Comparison of ENCODE assay signal across 8 cellular contexts in the genomic region with DNA sequence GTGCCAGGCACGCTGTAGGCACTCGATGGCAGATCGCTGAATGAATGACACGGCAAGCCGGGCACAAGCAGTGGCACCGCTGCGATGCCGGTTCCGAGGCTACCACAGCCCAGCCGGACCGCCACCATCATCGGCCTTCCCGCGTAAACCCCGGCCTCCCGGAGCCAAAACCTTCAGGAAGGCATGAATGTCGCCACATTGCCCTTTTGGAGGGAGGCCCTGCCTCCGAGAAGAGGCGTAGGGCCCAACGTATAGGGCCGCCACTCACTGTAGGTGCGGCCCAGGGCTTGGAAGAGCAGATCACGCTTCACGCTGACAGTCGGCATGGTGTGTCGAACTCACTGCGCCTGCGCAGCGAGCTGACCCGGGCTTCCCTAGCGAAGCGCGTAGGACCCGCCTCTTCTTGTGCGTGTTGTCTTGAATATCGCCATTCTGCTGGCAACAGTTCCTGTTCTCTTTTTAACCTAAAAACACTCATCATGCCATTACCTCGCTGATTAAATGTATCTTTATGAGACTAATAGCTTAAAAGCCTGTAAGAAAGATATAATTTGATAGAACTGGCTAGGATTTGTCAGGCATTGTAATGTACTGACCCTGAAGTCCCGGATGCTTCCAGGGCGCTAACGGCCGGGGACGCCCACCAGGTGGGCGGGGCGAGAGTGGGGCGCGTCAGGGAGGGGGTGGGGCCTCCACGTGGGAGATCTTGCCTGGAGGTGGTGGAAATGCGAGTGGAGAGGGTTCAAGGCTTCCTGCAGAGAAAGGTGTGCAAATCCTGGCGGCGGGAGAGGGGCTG. TPM values are rescaled to one million over a fixed set of nuclear protein-coding genes. Genes with fewer than 3 reads are reported as not detected.
A peak's percentile ranks its signal among the peaks of the same experiment; 100 is the strongest.
DNase-seq lines count a peak whose midpoint lies in the region; ATAC-seq and TF ChIP-seq lines count a peak whose summit lies in the region.

A gene (minus strand): TSS at position 345 of the 796 bp plus-strand sequence. CDS start 19 bp downstream, at position 326.

- peaks cover 8% of the 10 kb centered on the region for H3K4me1 Mint-ChIP-seq in progenitor cell of endocrine pancreas (ENCODE audit: low read depth)

- no peaks in the 10 kb centered on the region for H3K36me3 Mint-ChIP-seq in progenitor cell of endocrine pancreas (ENCODE audit: insufficient read depth)

- H3K9me3 Mint-ChIP-seq in progenitor cell of endocrine pancreas (ENCODE audit: low read depth), result no peaks in the 10 kb centered on the region

- no peak for TF ChIP-seq CTCF in GM13976 (IDR thresholded peaks at IDR 0.05; ENCODE audit: borderline replicate concordance, control extremely low read depth, extremely low read depth, insufficient read depth, missing control alignments)
- no peak for TF ChIP-seq CTCF in progenitor cell of endocrine pancreas (IDR thresholded peaks at IDR 0.05; ENCODE audit: unreplicated experiment)

- ATAC-seq in HG02870 (IDR thresholded peaks at IDR 0.05; ENCODE audit: unreplicated experiment), result peak; percentile 81
- peak; percentile 99 for ATAC-seq in left cardiac atrium

- no peaks in the 10 kb centered on the region for H3K27me3 Mint-ChIP-seq in progenitor cell of endocrine pancreas

- peak within 1 kb of the TSS; percentile 91 for H3K4me3 Mint-ChIP-seq in progenitor cell of endocrine pancreas (ENCODE audit: low read depth)

- H3K27ac Mint-ChIP-seq in progenitor cell of endocrine pancreas, result peak within 1 kb of the TSS; percentile 100

- DNase-seq in GM13976 (ENCODE audit: low spot score) (peak; percentile 94), NCI-H146 treated with DMSO at 0.1 percent for 48 hours (lab: John Stamatoyannopoulos, UW; ENCODE audit: unreplicated experiment) (peak; percentile 93), amniotic epithelial cell (ENCODE audit: low read depth) (peak; percentile 92), left cardiac atrium (peak; percentile 98), progenitor cell of endocrine pancreas (ENCODE audit: low spot score, unreplicated experiment) (peak; percentile 82), ureter (ENCODE audit: low spot score) (peak; percentile 94)

- in situ Hi-C loops in GM13976 (cut with MboI; ENCODE audit: low sequenced_read_pairs, unreplicated experiment), result no loop called here

- intact Hi-C loops in T-helper 1 cell treated with Interleukin-12 subunit alpha and Interleukin-12 subunit beta and Interleukin-4 antibody, amounts not matched to agents 30 ng/mL and 1 ng/mL, for 36 hours (cut with micrococcal nuclease), result loop anchor here (1.0 to 10.0 kb wide), 9 partner anchors 34 to 1929 kb away; a partner anchor contains a TSS
- intact Hi-C loops in left cardiac atrium (cut with DNase I), result no loop called here

RNA-seq across cellular contexts. Expression of the gene that starts here (rescaled TPM):
- total RNA-seq in T-helper 1 cell treated with Interleukin-12 subunit alpha and Interleukin-12 subunit beta and Interleukin-4 antibody, amounts not matched to agents 30 ng/mL and 1 ng/mL, for 36 hours, result 23.7 and 23.9 TPM in 2 replicates
- total RNA-seq in left cardiac atrium, result 10 to 100 TPM; 13.8 to 23.2 TPM
- 18.5 and 19.3 TPM in 2 replicates for total RNA-seq in progenitor cell of endocrine pancreas
- total RNA-seq in ureter, result 34.2 TPM

Comparison
In these comparisons a context has a peak if more than half of its experiments do, and no peak if none do; other contexts are left out.
1. Peak in every context shown above with its lines: DNase-seq and ATAC-seq.